Comparison of ENCODE assay signal across 17 cellular contexts in the genomic region with DNA sequence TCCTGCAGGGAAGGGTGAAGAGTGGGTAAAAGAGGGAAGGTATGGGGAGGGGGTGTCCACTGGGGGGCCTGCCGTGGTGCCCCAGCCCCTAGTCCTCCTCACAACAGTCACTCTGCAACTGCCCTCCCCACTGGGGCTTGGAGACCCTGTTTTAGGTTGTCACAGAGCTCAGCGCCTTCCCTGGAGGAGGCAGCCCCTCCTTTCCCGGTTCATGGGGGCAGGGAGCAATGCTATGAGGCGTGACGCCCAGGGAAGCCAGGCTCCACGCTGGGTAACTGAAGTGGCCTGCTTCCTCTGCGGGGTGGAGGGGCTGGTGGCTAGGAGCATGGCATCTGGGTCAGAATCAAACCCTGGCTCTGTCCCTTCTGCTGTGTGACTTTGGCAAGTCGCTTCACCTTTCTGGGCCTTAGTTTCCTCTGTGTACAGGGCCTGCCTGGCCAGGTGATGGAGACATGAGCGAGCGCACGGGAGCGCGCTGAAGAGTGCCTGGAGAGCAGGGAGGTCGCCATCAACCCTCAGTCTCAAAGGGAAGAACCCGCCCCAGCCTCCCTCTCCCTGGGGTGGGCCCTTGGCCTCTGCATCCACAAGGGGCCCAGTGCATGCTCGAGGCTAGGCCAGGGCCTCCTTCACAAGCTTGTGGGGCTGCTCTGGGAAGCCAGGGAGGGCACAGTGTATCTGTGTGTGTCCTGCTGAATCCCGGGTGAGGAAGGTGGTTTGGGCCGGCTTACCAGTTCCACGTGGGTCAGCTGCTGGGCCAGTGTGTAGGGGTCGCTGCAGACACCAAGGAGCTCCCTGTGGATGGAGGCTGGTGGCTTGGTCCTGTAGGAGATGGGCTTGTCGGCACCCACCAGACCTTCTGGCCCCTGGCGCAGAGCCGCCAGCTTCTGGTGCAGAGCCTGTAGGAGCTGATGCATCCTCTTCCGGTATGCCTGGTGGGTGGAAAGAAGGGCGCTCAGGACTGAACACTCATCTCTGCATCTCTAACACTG. TPM values are rescaled to one million over a fixed set of nuclear protein-coding genes. Genes with fewer than 3 reads are reported as not detected.
A peak's percentile ranks its signal among the peaks of the same experiment; 100 is the strongest.
DNase-seq lines count a peak whose midpoint lies in the region; ATAC-seq, FAIRE-seq and TF ChIP-seq lines count a peak whose summit lies in the region.
"Had no signal": no experiment of that assay in that cellular context is flagged by ENCODE, and none has a peak within 500 bp of the region (broad histone marks: within the 10 kb centered on the region; RNA-seq: fewer than 3 reads in every experiment).

No MANE protein-coding gene starts in this region.

- WGBS in SK-N-SH (ENCODE audit: low lambda C conversion rate): 76% methylated on average over 15 of the region's 25 CpGs

- intact Hi-C loops in Panc1 (cut with micrococcal nuclease; ENCODE audit: unreplicated experiment): loop anchor here (5.0 to 10.0 kb wide), 2 partner anchors 79 to 187 kb away; partner anchors contain the start of gene RASGEF1C

- H3K27ac ChIP-seq in SK-N-SH (ENCODE audit: low read depth in 2 of 2, low read length in 1 of 2): no peak overlapping the region
- no peak overlapping the region for H3K27ac ChIP-seq in Panc1 (ENCODE audit: low read length)
- peak overlapping the region; percentile 87 for H3K27ac ChIP-seq in substantia nigra (ENCODE audit: low read depth, low read length, poor library complexity, severe bottlenecking)
- H3K27ac ChIP-seq: A549, heart left ventricle, sigmoid colon had no signal

- FAIRE-seq in RCC 7860 (lab: Jason Lieb, UNC): no peak
- FAIRE-seq: A549, H54, islet of Langerhans had no signal

- peak; percentile 34 for DNase-seq in SK-N-SH
- DNase-seq in Panc1 (ENCODE audit: low read depth, low spot score): no peak
- DNase-seq in left kidney (ENCODE audit: low read depth, low spot score): peak; percentile 87
- peak in 1 of 49 donors; percentile 63 for DNase-seq in substantia nigra (lab: John Stamatoyannopoulos, UW)
- no peak for DNase-seq in RCC 7860 (ENCODE audit: low spot score)
- DNase-seq in DMS53 treated with DMSO at 0.1 percent for 48 hours (lab: John Stamatoyannopoulos, UW; ENCODE audit: unreplicated experiment): no peak
- DNase-seq: NCI-H187, NCI-H446 treated with DMSO at 0.1 percent for 48 hours, SHP77 treated with DMSO at 0.1 percent for 48 hours, sigmoid colon had no signal

- no peak overlapping the region for H2AFZ ChIP-seq in SK-N-SH (ENCODE audit: low read depth)

- H3K79me2 ChIP-seq in SK-N-SH (ENCODE audit: insufficient read depth): no peaks in the 10 kb centered on the region

- no TSS peak for BruUV-seq in Panc1 (replicated peaks; lab: Mats Ljungman, UMichigan)

- POLR2A ChIA-PET in SK-N-SH (lab: Yijun Ruan, JAX): no interaction called here
- POLR2A ChIA-PET in Panc1 (lab: Charles Lee): interaction anchor here (0.6 kb wide), 1 partner anchor 10 kb away, joined by 12 read pairs; no protein-coding TSS in a partner anchor

- no peaks in the 10 kb centered on the region for H3F3A ChIP-seq in SK-N-SH (replicated peaks; ENCODE audit: insufficient read depth)

- TF ChIP-seq CTCF in SK-N-SH (IDR thresholded peaks at IDR 0.05): no peak
- no peak for TF ChIP-seq CTCF in Panc1 (IDR thresholded peaks at IDR 0.05)

- no peak for TF ChIP-seq RAD21 in SK-N-SH (IDR thresholded peaks at IDR 0.05; ENCODE audit: low read length)

- H3K9me2 ChIP-seq in SK-N-SH: no peaks in the 10 kb centered on the region

- in situ Hi-C loops in Panc1 (cut with HindIII; ENCODE audit: low pct_unique_long_range_greater_than_20kb, low sequenced_read_pairs): no loop called here

- no peak overlapping the region for H3K4me3 ChIP-seq in SK-N-SH (ENCODE audit: low read depth in 2 of 2, low read length in 1 of 2)
- no peak overlapping the region for H3K4me3 ChIP-seq in Panc1 (ENCODE audit: low read depth in 2 of 2, low read length in 2 of 2)
- H3K4me3 ChIP-seq: heart left ventricle, sigmoid colon, tibial nerve had no signal

- no peak overlapping the region for H3K9ac ChIP-seq in SK-N-SH

- CTCF ChIA-PET in SK-N-SH (lab: Yijun Ruan, JAX): interaction anchor here (0.6 to 5.4 kb wide), 23 partner anchors 10 to 518 kb away, joined by 3 to 69 read pairs (median 4); partner anchors contain the start of gene RASGEF1C
- CTCF ChIA-PET in Panc1 (lab: Charles Lee): interaction anchor here (0.6 to 2.3 kb wide), 3 partner anchors 13 to 81 kb away, joined by 6 to 10 read pairs (median 7); partner anchors contain the start of gene RASGEF1C

- no peak overlapping the region for H3K4me2 ChIP-seq in SK-N-SH

- H3K4me1 ChIP-seq in SK-N-SH (ENCODE audit: control insufficient read depth in 1 of 2, insufficient read depth in 2 of 2, low read depth in 1 of 2, low read length in 1 of 2): peaks cover 0 to 6% of the 10 kb centered on the region in 2 experiments; a peak in 1 of 4 replicates
- H3K4me1 ChIP-seq in Panc1 (ENCODE audit: control insufficient read depth, insufficient read depth, low read length): peaks cover 7% of the 10 kb centered on the region

- TF ChIP-seq EP300 in SK-N-SH (IDR thresholded peaks at IDR 0.05; ENCODE audit: borderline replicate concordance in 1 of 2, low read depth in 1 of 2, low read length in 1 of 2): no peak

- H4K20me1 ChIP-seq in SK-N-SH (ENCODE audit: insufficient read depth): no peaks in the 10 kb centered on the region

- no peak; the same call in 2 of the 3 replicates for ATAC-seq in SK-N-SH treated with all-trans-retinoic acid at 6 μM for 48 hours
- peak; percentile 23; the same call in 1 of the 2 replicates for ATAC-seq in Panc1
- no peak for ATAC-seq in GM21360 (IDR thresholded peaks at IDR 0.05; ENCODE audit: unreplicated experiment)

- H3K9me3 ChIP-seq in SK-N-SH (no peaks in the 10 kb centered on the region), Panc1 (ENCODE audit: control insufficient read depth, insufficient read depth, low read depth, low read length) (no peaks in the 10 kb centered on the region)
- H3K9me3 ChIP-seq: A549, heart left ventricle, sigmoid colon, tibial nerve had no signal

- H3K27me3 ChIP-seq in SK-N-SH (ENCODE audit: insufficient read depth) (peaks cover 9% of the 10 kb centered on the region; the same call in 1 of the 2 replicates), Panc1 (ENCODE audit: control insufficient read depth, insufficient read depth, low read length) (peaks cover 9% of the 10 kb centered on the region)

- H3K36me3 ChIP-seq in SK-N-SH (replicated peaks in 1 of 2; ENCODE audit: control insufficient read depth in 1 of 2, insufficient read depth in 2 of 2, low read length in 1 of 2) (no peaks in the 10 kb centered on the region), Panc1 (ENCODE audit: control insufficient read depth, insufficient read depth, low read length) (no peaks in the 10 kb centered on the region)
- H3K36me3 ChIP-seq: heart left ventricle, sigmoid colon had no signal

TF ChIP-seq in SK-N-SH, 30 proteins besides CTCF, POLR2A, EP300 and RAD21:
- TF ChIP-seq YY1 (IDR thresholded peaks at IDR 0.05; ENCODE audit: low read depth): no peak
- TF ChIP-seq MXI1 (IDR thresholded peaks at IDR 0.05; ENCODE audit: low read depth, low read length): no peak
- no peak for TF ChIP-seq GABPA (IDR thresholded peaks at IDR 0.05; ENCODE audit: low read depth)
- no peak for TF ChIP-seq ZBTB33 (IDR thresholded peaks at IDR 0.05; ENCODE audit: borderline replicate concordance, low read depth)

TF ChIP-seq in SK-N-SH treated with all-trans-retinoic acid at 6 μM for 48 hours, 23 proteins besides CTCF, POLR2A, EP300 and RAD21 (continues in another document):
- TF ChIP-seq, protein P1, sequence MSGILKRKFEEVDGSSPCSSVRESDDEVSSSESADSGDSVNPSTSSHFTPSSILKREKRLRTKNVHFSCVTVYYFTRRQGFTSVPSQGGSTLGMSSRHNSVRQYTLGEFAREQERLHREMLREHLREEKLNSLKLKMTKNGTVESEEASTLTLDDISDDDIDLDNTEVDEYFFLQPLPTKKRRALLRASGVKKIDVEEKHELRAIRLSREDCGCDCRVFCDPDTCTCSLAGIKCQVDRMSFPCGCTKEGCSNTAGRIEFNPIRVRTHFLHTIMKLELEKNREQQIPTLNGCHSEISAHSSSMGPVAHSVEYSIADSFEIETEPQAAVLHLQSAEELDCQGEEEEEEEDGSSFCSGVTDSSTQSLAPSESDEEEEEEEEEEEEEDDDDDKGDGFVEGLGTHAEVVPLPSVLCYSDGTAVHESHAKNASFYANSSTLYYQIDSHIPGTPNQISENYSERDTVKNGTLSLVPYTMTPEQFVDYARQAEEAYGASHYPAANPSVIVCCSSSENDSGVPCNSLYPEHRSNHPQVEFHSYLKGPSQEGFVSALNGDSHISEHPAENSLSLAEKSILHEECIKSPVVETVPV (CRISPR knock-in tag; IDR thresholded peaks at IDR 0.05): no peak
- TF ChIP-seq POU6F1 (CRISPR knock-in tag; IDR thresholded peaks at IDR 0.05; ENCODE audit: borderline replicate concordance, low read depth): no peak
- TF ChIP-seq, protein P2, sequence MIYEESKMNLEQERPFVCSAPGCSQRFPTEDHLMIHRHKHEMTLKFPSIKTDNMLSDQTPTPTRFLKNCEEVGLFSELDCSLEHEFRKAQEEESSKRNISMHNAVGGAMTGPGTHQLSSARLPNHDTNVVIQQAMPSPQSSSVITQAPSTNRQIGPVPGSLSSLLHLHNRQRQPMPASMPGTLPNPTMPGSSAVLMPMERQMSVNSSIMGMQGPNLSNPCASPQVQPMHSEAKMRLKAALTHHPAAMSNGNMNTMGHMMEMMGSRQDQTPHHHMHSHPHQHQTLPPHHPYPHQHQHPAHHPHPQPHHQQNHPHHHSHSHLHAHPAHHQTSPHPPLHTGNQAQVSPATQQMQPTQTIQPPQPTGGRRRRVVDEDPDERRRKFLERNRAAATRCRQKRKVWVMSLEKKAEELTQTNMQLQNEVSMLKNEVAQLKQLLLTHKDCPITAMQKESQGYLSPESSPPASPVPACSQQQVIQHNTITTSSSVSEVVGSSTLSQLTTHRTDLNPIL (CRISPR knock-in tag; IDR thresholded peaks at IDR 0.05; ENCODE audit: low read depth): no peak
- no peak for TF ChIP-seq ZNF70 (CRISPR knock-in tag; IDR thresholded peaks at IDR 0.05)
- no peak for TF ChIP-seq ZNF8 (CRISPR knock-in tag; IDR thresholded peaks at IDR 0.05)
- no peak for TF ChIP-seq ZNF565 (CRISPR knock-in tag; conservative IDR thresholded peaks at IDR 0.05; ENCODE audit: low read depth)

RNA-seq across cellular contexts. Expression of gene RNF130, which starts 56.4 kb away (rescaled TPM):
- 41.4 and 49.6 TPM in 2 replicates for polyA plus RNA-seq in SK-N-SH (2012; rRNA removed)
- 51.8 and 53.1 TPM in 2 replicates for polyA plus RNA-seq in SK-N-SH (2012; cell fraction: cytosol; rRNA removed)
- 19.0 and 27.1 TPM in 2 replicates for polyA plus RNA-seq in SK-N-SH (2012; cell fraction: nucleus; rRNA removed)
- total RNA-seq in Panc1 (2021; ENCODE audit: unreplicated experiment): 73.1 TPM
- polyA plus RNA-seq in Panc1 (2012; ENCODE audit: insufficient read length): 89.7 TPM

Comparison
In these comparisons a context has a peak if more than half of its experiments do, and no peak if none do; other contexts are left out.
1. DNase-seq: peak in SK-N-SH (single experiment) and left kidney (single experiment); none in Panc1 (single experiment), RCC 7860 (single experiment) and DMS53 treated with DMSO at 0.1 percent for 48 hours (single experiment).